ENCODE assay signal across 8 cellular contexts in genomic region chr2:28507806-28508764, GRCh38. TPM values are rescaled to one million over a fixed set of nuclear protein-coding genes. Genes with fewer than 3 reads are reported as not detected.
DNase-seq lines count a peak whose midpoint lies in the region; ATAC-seq and TF ChIP-seq lines count a peak whose summit lies in the region.

No MANE protein-coding gene starts in this region.

- DNase-seq in SIG-M5 treated with dmso at 0.1 percent for 504 hours (lab: John Stamatoyannopoulos, UW; ENCODE audit: unreplicated experiment) = peak; percentile 43
- DNase-seq in SIG-M5 (lab: John Stamatoyannopoulos, UW) = no peak
- peak; percentile 100 for DNase-seq in SW480 (ENCODE audit: low spot score)
- DNase-seq in fibroblast of villous mesenchyme (ENCODE audit: low read depth) = peak; percentile 15
- peak; percentile 5 to 50 for DNase-seq in stimulated activated CD8-positive, alpha-beta memory T cell treated with anti-CD3 and anti-CD28 coated beads, Interleukin-7, amount 100 ng/mL, for 48 hours (ENCODE audit: extremely low read depth in 1 of 2, low read depth in 1 of 2)
- no peak for DNase-seq in T1000 (lab: John Stamatoyannopoulos, UW)

- no peak for ATAC-seq in GM21367 (IDR thresholded peaks at IDR 0.05; ENCODE audit: unreplicated experiment)
- no peak for ATAC-seq in GM21723 (IDR thresholded peaks at IDR 0.05; ENCODE audit: unreplicated experiment)

- no peak overlapping the region for H3K4me3 ChIP-seq in fibroblast of villous mesenchyme (ENCODE audit: low read depth, low read length)

- no peak for TF ChIP-seq CTCF in fibroblast of villous mesenchyme (IDR thresholded peaks at IDR 0.05; ENCODE audit: insufficient read depth, low read depth, low read length)

RNA-seq across cellular contexts. Expression of gene PLB1, which starts 12.2 kb away (rescaled TPM):
- 0.32 and 3.0 TPM in 2 replicates for total RNA-seq in fibroblast of villous mesenchyme

Comparison
In these comparisons a context has a peak if more than half of its experiments do, and no peak if none do; other contexts are left out.
1. DNase-seq: peak in SIG-M5 treated with dmso at 0.1 percent for 504 hours (single experiment), SW480 (single experiment), fibroblast of villous mesenchyme (single experiment) and stimulated activated CD8-positive, alpha-beta memory T cell treated with anti-CD3 and anti-CD28 coated beads, Interleukin-7, amount 100 ng/mL, for 48 hours (2 of 2); none in SIG-M5 (single experiment) and T1000 (single experiment).